ENCODE assay signal across 8 cellular contexts in the genomic region with DNA sequence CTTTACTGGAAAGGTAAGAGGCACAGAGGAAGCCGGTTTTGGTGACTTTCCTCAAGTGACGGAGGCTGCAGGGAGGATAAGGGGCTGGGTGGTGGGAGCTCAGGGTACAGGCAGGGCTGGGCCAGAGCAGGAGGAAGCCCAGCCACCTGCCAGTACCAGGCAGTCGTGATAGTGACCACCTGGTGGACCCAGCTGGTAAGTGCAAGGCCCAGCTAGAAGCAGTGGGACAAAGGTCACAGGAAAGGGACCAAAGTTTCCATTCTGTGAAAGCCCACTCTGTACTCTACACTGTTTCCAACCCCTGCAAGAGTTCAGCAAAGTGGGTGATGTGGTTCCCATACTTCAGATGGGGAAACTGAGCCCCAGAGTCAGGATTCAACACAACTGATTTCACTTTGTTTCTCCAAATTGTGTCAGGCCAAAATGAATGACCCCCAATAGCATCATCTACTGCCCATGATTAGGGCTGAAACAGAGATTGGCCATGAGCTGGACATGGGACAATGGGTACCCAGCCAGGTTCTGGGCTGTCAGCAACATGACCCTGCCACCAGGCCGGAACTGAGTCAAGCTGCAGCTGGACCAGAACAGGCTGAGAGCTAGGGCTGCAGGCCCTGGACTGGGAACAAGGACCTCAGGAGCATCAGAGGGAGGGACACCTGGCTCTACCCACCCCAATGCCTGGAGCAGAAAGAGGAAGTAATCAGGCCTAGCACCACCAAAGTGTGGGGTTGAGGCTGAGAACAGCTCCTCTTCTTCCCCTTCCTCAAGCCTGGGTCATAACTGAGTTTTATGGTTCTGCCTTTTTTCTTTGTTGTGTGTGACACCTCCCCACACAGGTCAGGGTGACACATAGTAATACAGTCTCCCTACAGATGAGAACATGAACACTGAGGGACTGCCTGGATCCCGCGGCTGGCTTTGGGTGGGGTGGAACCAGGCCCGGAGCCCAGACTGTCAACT. TPM values are rescaled to one million over a fixed set of nuclear protein-coding genes. Genes with fewer than 3 reads are reported as not detected.
DNase-seq lines count a peak whose midpoint lies in the region; ATAC-seq and TF ChIP-seq lines count a peak whose summit lies in the region.

No MANE protein-coding gene starts in this region.

- TF ChIP-seq POLR2A in body of pancreas (IDR thresholded peaks at IDR 0.05) (no peak), right lobe of liver (IDR thresholded peaks at IDR 0.05) (no peak)

- intact Hi-C loops in body of pancreas (cut with DNase I) (no loop called here), right lobe of liver (cut with DNase I) (no loop called here)

- peak; percentile 63 for DNase-seq in NCI-H82 (lab: John Stamatoyannopoulos, UW)
- DNase-seq in NCI-H82 treated with DMSO at 0.1 percent for 48 hours (lab: John Stamatoyannopoulos, UW; ENCODE audit: unreplicated experiment), result no peak
- DNase-seq in NCI-H460 (ENCODE audit: extremely low read depth, low read depth), result peak; percentile 23
- peak in 3 of 4 donors; percentile 20 to 66 (median 55) for DNase-seq in body of pancreas
- DNase-seq in right lobe of liver, result no peak
- DNase-seq in NCI-H446 treated with DMSO at 0.1 percent for 48 hours (lab: John Stamatoyannopoulos, UW), result no peak
- DNase-seq in NCI-H2107 treated with DMSO at 0.1 percent for 48 hours (lab: John Stamatoyannopoulos, UW; ENCODE audit: unreplicated experiment), result no peak

- H3K4me3 ChIP-seq in body of pancreas (no peak overlapping the region), right lobe of liver (no peak overlapping the region)

- peak; percentile 74 for ATAC-seq in body of pancreas
- peak; percentile 58 to 82 (median 79) for ATAC-seq in right lobe of liver
- ATAC-seq in HG03095 (IDR thresholded peaks at IDR 0.05; ENCODE audit: unreplicated experiment), result no peak

- 67 to 74% methylated on average over 6 to 7 of the region's 7 CpGs for WGBS in body of pancreas, 2 donors
- 67% methylated on average over 7 of the region's 7 CpGs for WGBS in right lobe of liver (ENCODE audit: insufficient coverage, low coverage, low lambda C conversion rate, missing lambda C conversion rate)

- H3K36me3 ChIP-seq in body of pancreas (replicated peaks in 1 of 2; ENCODE audit: insufficient read depth in 1 of 2, low read depth in 2 of 2) (no peaks in the 10 kb centered on the region), right lobe of liver (no peaks in the 10 kb centered on the region)

- H3K4me1 ChIP-seq in body of pancreas, result no peaks in the 10 kb centered on the region
- no peaks in the 10 kb centered on the region for H3K4me1 ChIP-seq in right lobe of liver

- peak in 6 of 7 experiments; percentile 15 to 50 (median 42) for TF ChIP-seq CTCF in body of pancreas (IDR thresholded peaks at IDR 0.05)
- peak; percentile 27 to 49 (median 40) for TF ChIP-seq CTCF in right lobe of liver (IDR thresholded peaks at IDR 0.05)

- no peak overlapping the region for H3K27ac ChIP-seq in body of pancreas
- H3K27ac ChIP-seq in right lobe of liver, result no peak overlapping the region

- H3K9me3 ChIP-seq in body of pancreas, result no peaks in the 10 kb centered on the region
- no peaks in the 10 kb centered on the region for H3K9me3 ChIP-seq in right lobe of liver

- H3K27me3 ChIP-seq in body of pancreas, result no peaks in the 10 kb centered on the region
- H3K27me3 ChIP-seq in right lobe of liver, result no peaks in the 10 kb centered on the region

RNA-seq across cellular contexts. Expression of gene KCNN3, which starts 50.2 kb away (rescaled TPM):
- total RNA-seq in NCI-H460 (2014; rRNA removed; shearing (Covaris generic)), result 0.40 and 0.61 TPM in 2 replicates
- polyA plus RNA-seq in NCI-H460 (2014; cell fraction: nucleus; rRNA removed), result 0.24 and 3.3 TPM in 2 replicates
- total RNA-seq in body of pancreas (1 to 10 TPM in 1 of 2 donors, under 1 TPM in 1; 0.33 to 1.6 TPM), right lobe of liver (under 1 TPM; 0.15 to 0.64 (median 0.32) TPM)

Comparison
In these comparisons a context has a peak if more than half of its experiments do, and no peak if none do; other contexts are left out.
1. DNase-seq: peak in NCI-H82 (single experiment), NCI-H460 (single experiment) and body of pancreas (3 of 4); none in NCI-H82 treated with DMSO at 0.1 percent for 48 hours (single experiment), right lobe of liver (0 of 3), NCI-H446 treated with DMSO at 0.1 percent for 48 hours (single experiment) and NCI-H2107 treated with DMSO at 0.1 percent for 48 hours (single experiment).